Comparison of ENCODE assay signal across 10 cellular contexts in genomic region chr10:17872191-17873091, GRCh38.
A peak's percentile ranks its signal among the peaks of the same experiment; 100 is the strongest.
DNase-seq lines count a peak whose midpoint lies in the region; ATAC-seq and TF ChIP-seq lines count a peak whose summit lies in the region.
"Had no signal": no experiment of that assay in that cellular context is flagged by ENCODE, and none has a peak within 500 bp of the region (broad histone marks: within the 10 kb centered on the region; RNA-seq: fewer than 3 reads in every experiment).

No MANE protein-coding gene starts in this region.

- DNase-seq in left ventricle myocardium inferior (no peak), left ventricle myocardium superior (no peak), fibroblast of gingiva (ENCODE audit: low read depth) (peak; percentile 34), mesenteric fat pad (ENCODE audit: low spot score) (no peak), HK-2 (ENCODE audit: unreplicated experiment) (no peak)
- DNase-seq: GF-D8 had no signal

- H3K36me3 ChIP-seq in left ventricle myocardium inferior (no peaks in the 10 kb centered on the region), OCI-LY1 (ENCODE audit: insufficient read depth, low read length) (no peaks in the 10 kb centered on the region)

- no peaks in the 10 kb centered on the region for H3K27me3 ChIP-seq in left ventricle myocardium inferior (ENCODE audit: low read depth)
- no peaks in the 10 kb centered on the region for H3K27me3 ChIP-seq in OCI-LY1 (ENCODE audit: insufficient read depth, low read length)

- H4K20me1 ChIP-seq in OCI-LY1 (ENCODE audit: insufficient read depth, low read length) = no peaks in the 10 kb centered on the region

- H3K79me2 ChIP-seq in OCI-LY1 (ENCODE audit: insufficient read depth, low read length) = no peaks in the 10 kb centered on the region
- H3K79me2 ChIP-seq: parathyroid adenoma had no signal

- H3K9me2 ChIP-seq in OCI-LY1 (ENCODE audit: low read depth, low read length) = no peaks in the 10 kb centered on the region

- TF ChIP-seq CTCF in left ventricle myocardium inferior (IDR thresholded peaks at IDR 0.05; ENCODE audit: borderline replicate concordance) (peak; percentile 22), OCI-LY1 (IDR thresholded peaks at IDR 0.05; ENCODE audit: low read length) (peak; percentile 31; the same call in 1 of the 2 replicates)

- no peak overlapping the region for H2AFZ ChIP-seq in OCI-LY1 (ENCODE audit: low read length)
- H2AFZ ChIP-seq: parathyroid adenoma had no signal

- H3F3A ChIP-seq in OCI-LY1 (ENCODE audit: insufficient read depth, low read length) = no peaks in the 10 kb centered on the region

- no peak overlapping the region for H3K4me2 ChIP-seq in OCI-LY1 (ENCODE audit: low read length)

- H3K4me1 ChIP-seq in left ventricle myocardium inferior (no peaks in the 10 kb centered on the region), OCI-LY1 (ENCODE audit: insufficient read depth, low read length, severe bottlenecking) (no peaks in the 10 kb centered on the region)
- H3K4me1 ChIP-seq: parathyroid adenoma had no signal

- H3K9me3 ChIP-seq in left ventricle myocardium inferior (replicated peaks) (no peaks in the 10 kb centered on the region), OCI-LY1 (ENCODE audit: low read length) (no peaks in the 10 kb centered on the region)

- H3K9ac ChIP-seq in OCI-LY1 (ENCODE audit: low read length) = no peak overlapping the region
- H3K9ac ChIP-seq: parathyroid adenoma had no signal

- H3K27ac ChIP-seq in left ventricle myocardium inferior (replicated peaks) (no peak overlapping the region), OCI-LY1 (ENCODE audit: low read depth, low read length, poor library complexity, severe bottlenecking) (no peak overlapping the region)
- H3K27ac ChIP-seq: parathyroid adenoma had no signal

- H3K4me3 ChIP-seq in left ventricle myocardium inferior = no peak overlapping the region
- H3K4me3 ChIP-seq in OCI-LY1 (ENCODE audit: low read depth, low read length, poor library complexity, severe bottlenecking) = no peak overlapping the region

- intact Hi-C loops in left ventricle myocardium inferior (cut with micrococcal nuclease) (no loop called here), left ventricle myocardium superior (cut with micrococcal nuclease) (no loop called here)

- ATAC-seq in left ventricle myocardium superior (no peak), GM21447 (IDR thresholded peaks at IDR 0.05; ENCODE audit: unreplicated experiment) (no peak), HG03457 (IDR thresholded peaks at IDR 0.05; ENCODE audit: unreplicated experiment) (no peak)
